17 cellular contexts compared by ENCODE assay signal in genomic region chr2:108960006-108960405, GRCh38. TPM values are rescaled to one million over a fixed set of nuclear protein-coding genes. Genes with fewer than 3 reads are reported as not detected.
DNase-seq lines count a peak whose midpoint lies in the region; ATAC-seq and TF ChIP-seq lines count a peak whose summit lies in the region.
"Had no signal": no experiment of that assay in that cellular context is flagged by ENCODE, and none has a peak within 500 bp of the region (broad histone marks: within the 10 kb centered on the region; RNA-seq: fewer than 3 reads in every experiment).

No MANE protein-coding gene starts in this region.

- peaks cover 82% of the 10 kb centered on the region for H3K4me1 Mint-ChIP-seq in activated naive CD8-positive, alpha-beta T cell (ENCODE audit: low read depth)
- peaks cover 68% of the 10 kb centered on the region for H3K4me1 Mint-ChIP-seq in activated naive CD8-positive, alpha-beta T cell treated with anti-CD3 and anti-CD28 coated beads for 36 hours
- H3K4me1 Mint-ChIP-seq in stimulated activated naive B cell treated with anti-CD40 and anti-IgM and Interleukin-4, amounts not matched to agents 10 μg/mL and 1 μg/mL and 100 μg/mL, for 72 hours = no peaks in the 10 kb centered on the region

- no peaks in the 10 kb centered on the region for H3K9me3 ChIP-seq in OCI-LY1 (ENCODE audit: low read length)
- H3K9me3 ChIP-seq in esophagus squamous epithelium = no peaks in the 10 kb centered on the region
- H3K9me3 ChIP-seq in testis = no peaks in the 10 kb centered on the region
- H3K9me3 ChIP-seq: gastroesophageal sphincter had no signal

- H3K27me3 ChIP-seq in OCI-LY1 (ENCODE audit: insufficient read depth, low read length) = peaks cover 6% of the 10 kb centered on the region
- H3K27me3 ChIP-seq in esophagus squamous epithelium = no peaks in the 10 kb centered on the region
- H3K27me3 ChIP-seq in testis = no peaks in the 10 kb centered on the region
- H3K27me3 ChIP-seq: gastroesophageal sphincter had no signal

- no peaks in the 10 kb centered on the region for H3K36me3 Mint-ChIP-seq in activated naive CD8-positive, alpha-beta T cell
- no peaks in the 10 kb centered on the region for H3K36me3 Mint-ChIP-seq in activated naive CD8-positive, alpha-beta T cell treated with anti-CD3 and anti-CD28 coated beads for 36 hours
- no peaks in the 10 kb centered on the region for H3K36me3 Mint-ChIP-seq in stimulated activated naive B cell treated with anti-CD40 and anti-IgM and Interleukin-4, amounts not matched to agents 10 μg/mL and 1 μg/mL and 100 μg/mL, for 72 hours

- no peaks in the 10 kb centered on the region for H3K4me1 ChIP-seq in OCI-LY1 (ENCODE audit: insufficient read depth, low read length, severe bottlenecking)
- peaks cover 15 to 53% (median 27%) of the 10 kb centered on the region in 3 donors for H3K4me1 ChIP-seq in esophagus squamous epithelium
- no peaks in the 10 kb centered on the region for H3K4me1 ChIP-seq in testis

- no peak overlapping the region for H3K27ac ChIP-seq in OCI-LY1 (ENCODE audit: low read depth, low read length, poor library complexity, severe bottlenecking)
- H3K27ac ChIP-seq in esophagus squamous epithelium = peak overlapping the region in 3 of 4 donors; percentile 86 to 90 (median 87)
- no peak overlapping the region for H3K27ac ChIP-seq in testis
- H3K27ac ChIP-seq: gastroesophageal sphincter had no signal

- intact Hi-C loops in esophagus squamous epithelium (cut with DNase I) (no loop called here), testis (cut with DNase I; ENCODE audit: low total_unique reads) (no loop called here)

- H3K9me2 ChIP-seq in OCI-LY1 (ENCODE audit: low read depth, low read length) = no peaks in the 10 kb centered on the region

- no peak overlapping the region for H2AFZ ChIP-seq in OCI-LY1 (ENCODE audit: low read length)

- no peaks in the 10 kb centered on the region for H3K9me3 Mint-ChIP-seq in activated naive CD8-positive, alpha-beta T cell (ENCODE audit: low read depth)
- H3K9me3 Mint-ChIP-seq in activated naive CD8-positive, alpha-beta T cell treated with anti-CD3 and anti-CD28 coated beads for 36 hours = no peaks in the 10 kb centered on the region
- no peaks in the 10 kb centered on the region for H3K9me3 Mint-ChIP-seq in stimulated activated naive B cell treated with anti-CD40 and anti-IgM and Interleukin-4, amounts not matched to agents 10 μg/mL and 1 μg/mL and 100 μg/mL, for 72 hours
- H3K9me3 Mint-ChIP-seq: activated T-helper 2 cell treated with anti-CD3 and anti-CD28 coated beads, Interferon-gamma antibody, Interleukin-2, Interleukin-4, amounts not matched to agents 10 μg/mL and 5 μg/mL and 100 μg/mL, durations not matched to agents 14 hours and 24 hours and 36 hours had no signal

- H3K4me3 ChIP-seq in OCI-LY1 (ENCODE audit: low read depth, low read length, poor library complexity, severe bottlenecking) (no peak overlapping the region), esophagus squamous epithelium (no peak overlapping the region), testis (no peak overlapping the region)
- H3K4me3 ChIP-seq: gastroesophageal sphincter had no signal

- H3F3A ChIP-seq in OCI-LY1 (ENCODE audit: insufficient read depth, low read length) = no peaks in the 10 kb centered on the region

- TF ChIP-seq CTCF in OCI-LY1 (IDR thresholded peaks at IDR 0.05; ENCODE audit: low read length) (0 out of 2 replicates have a peak, but pooled peaks have one; percentile 13), esophagus squamous epithelium (IDR thresholded peaks at IDR 0.05) (peak in 4 of 6 experiments; percentile 19 to 49 (median 36)), testis (IDR thresholded peaks at IDR 0.05) (no peak)

- no peak overlapping the region for H3K4me2 ChIP-seq in OCI-LY1 (ENCODE audit: low read length)

- TF ChIP-seq POLR2A in esophagus squamous epithelium (IDR thresholded peaks at IDR 0.05) (no peak), testis (IDR thresholded peaks at IDR 0.05) (no peak)

- H3K27ac Mint-ChIP-seq in activated naive CD8-positive, alpha-beta T cell = peak overlapping the region; percentile 70
- H3K27ac Mint-ChIP-seq in activated naive CD8-positive, alpha-beta T cell treated with anti-CD3 and anti-CD28 coated beads for 36 hours = no peak overlapping the region
- no peak overlapping the region for H3K27ac Mint-ChIP-seq in stimulated activated naive B cell treated with anti-CD40 and anti-IgM and Interleukin-4, amounts not matched to agents 10 μg/mL and 1 μg/mL and 100 μg/mL, for 72 hours
- H3K27ac Mint-ChIP-seq: activated T-helper 2 cell treated with anti-CD3 and anti-CD28 coated beads, Interferon-gamma antibody, Interleukin-2, Interleukin-4, amounts not matched to agents 10 μg/mL and 5 μg/mL and 100 μg/mL, durations not matched to agents 14 hours and 24 hours and 36 hours; T-helper 17 cell had no signal

- no peak overlapping the region for H3K9ac ChIP-seq in OCI-LY1 (ENCODE audit: low read length)

- H3K4me3 Mint-ChIP-seq in activated naive CD8-positive, alpha-beta T cell = peak overlapping the region; percentile 25
- no peak overlapping the region for H3K4me3 Mint-ChIP-seq in activated naive CD8-positive, alpha-beta T cell treated with anti-CD3 and anti-CD28 coated beads for 36 hours
- no peak overlapping the region for H3K4me3 Mint-ChIP-seq in stimulated activated naive B cell treated with anti-CD40 and anti-IgM and Interleukin-4, amounts not matched to agents 10 μg/mL and 1 μg/mL and 100 μg/mL, for 72 hours
- H3K4me3 Mint-ChIP-seq: T-helper 17 cell had no signal

- no peak for DNase-seq in activated naive CD8-positive, alpha-beta T cell treated with anti-CD3 and anti-CD28 coated beads for 36 hours
- DNase-seq in esophagus squamous epithelium (lab: John Stamatoyannopoulos, UW) (no peak), testis (no peak), kidney glomerular epithelial cell (lab: John Stamatoyannopoulos, UW) (no peak)
- no peak for DNase-seq in stimulated activated naive B cell treated with anti-CD40 and anti-IgM and Interleukin-4, amounts not matched to agents 10 μg/mL and 1 μg/mL and 100 μg/mL, for 72 hours
- DNase-seq: aorta, islet precursor cell, NCI-H1694, NCI-H524, T-helper 17 cell had no signal

- H3K36me3 ChIP-seq in OCI-LY1 (ENCODE audit: insufficient read depth, low read length) (no peaks in the 10 kb centered on the region), esophagus squamous epithelium (no peaks in the 10 kb centered on the region), testis (ENCODE audit: low read depth, missing control alignments) (no peaks in the 10 kb centered on the region)
- H3K36me3 ChIP-seq: gastroesophageal sphincter had no signal

- H4K20me1 ChIP-seq in OCI-LY1 (ENCODE audit: insufficient read depth, low read length) = no peaks in the 10 kb centered on the region

- peak; percentile 14 to 25 for ATAC-seq in stimulated activated naive B cell treated with anti-CD40 and anti-IgM and Interleukin-4, amounts not matched to agents 10 μg/mL and 1 μg/mL and 100 μg/mL, for 72 hours (replicated peaks)
- ATAC-seq in GM21723 (IDR thresholded peaks at IDR 0.05; ENCODE audit: unreplicated experiment) = no peak
- ATAC-seq: gastroesophageal sphincter, T-helper 17 cell had no signal

- H3K27me3 Mint-ChIP-seq in activated naive CD8-positive, alpha-beta T cell = no peaks in the 10 kb centered on the region
- no peaks in the 10 kb centered on the region for H3K27me3 Mint-ChIP-seq in activated naive CD8-positive, alpha-beta T cell treated with anti-CD3 and anti-CD28 coated beads for 36 hours
- H3K27me3 Mint-ChIP-seq in stimulated activated naive B cell treated with anti-CD40 and anti-IgM and Interleukin-4, amounts not matched to agents 10 μg/mL and 1 μg/mL and 100 μg/mL, for 72 hours = peaks cover 0 to 4% of the 10 kb centered on the region in 2 donors
- H3K27me3 Mint-ChIP-seq: T-helper 17 cell had no signal

- no peaks in the 10 kb centered on the region for H3K79me2 ChIP-seq in OCI-LY1 (ENCODE audit: insufficient read depth, low read length)

- WGBS in esophagus squamous epithelium, 2 donors = 38 to 72% methylated on average over 3 to 5 of the region's 5 CpGs
- WGBS in testis, 2 donors = 83 to 87% methylated on average over 5 of the region's 5 CpGs

RNA-seq across cellular contexts. Expression of gene EDAR, which starts 29.0 kb away (rescaled TPM):
- under 1 TPM; 0.16 to 0.21 TPM for total RNA-seq in activated naive CD8-positive, alpha-beta T cell treated with anti-CD3 and anti-CD28 coated beads for 36 hours
- total RNA-seq in esophagus squamous epithelium = 1 to 10 TPM; 3.9 to 5.3 (median 4.4) TPM
- total RNA-seq in testis = under 1 TPM; 0.39 to 0.74 TPM
- 0.30 TPM for polyA plus RNA-seq in testis (ENCODE audit: insufficient read depth, low read depth, low replicate concordance)
- total RNA-seq: aorta, pulmonary artery endothelial cell, temporal lobe had no signal
- polyA plus RNA-seq: aorta had no signal

Comparison
In these comparisons a context has a peak if more than half of its experiments do, and no peak if none do; other contexts are left out.
1. H3K27ac ChIP-seq: peak in esophagus squamous epithelium (3 of 4); none in OCI-LY1 (single experiment) and testis (0 of 2).
2. CTCF ChIP-seq: peak in OCI-LY1 (single experiment) and esophagus squamous epithelium (4 of 6); none in testis (0 of 3).